8 cellular contexts compared by ENCODE assay signal in genomic region chr9:89743576-89744254, GRCh38.
DNase-seq lines count a peak whose midpoint lies in the region; ATAC-seq, FAIRE-seq and TF ChIP-seq lines count a peak whose summit lies in the region.

No MANE protein-coding gene starts in this region.

- TF ChIP-seq CTCF in activated B cell treated with CpG ODN at 0.5 μM for 24 hours (IDR thresholded peaks at IDR 0.05) (no peak), kidney (IDR thresholded peaks at IDR 0.05; ENCODE audit: borderline replicate concordance, extremely low read depth, insufficient read depth) (no peak), nephron progenitor cell (IDR thresholded peaks at IDR 0.05) (no peak)

- no peak overlapping the region for H3K27ac ChIP-seq in kidney (ENCODE audit: low read depth in 2 of 2, low read length in 2 of 2)

- H3K4me3 Mint-ChIP-seq in activated B cell treated with CpG ODN at 0.5 μM for 24 hours (no peak overlapping the region), nephron progenitor cell (no peak overlapping the region)

- peak overlapping the region; percentile 65 for H3K27ac Mint-ChIP-seq in activated B cell treated with CpG ODN at 0.5 μM for 24 hours
- H3K27ac Mint-ChIP-seq in nephron progenitor cell = no peak overlapping the region

- POLR2A ChIA-PET in activated B cell treated with CpG ODN at 0.5 μM for 24 hours (lab: Charles Lee) = interaction anchor here (0.9 to 1.2 kb wide), 2 partner anchors 9 to 55 kb away, joined by 3 read pairs; no protein-coding TSS in a partner anchor

- H3K36me3 Mint-ChIP-seq in activated B cell treated with CpG ODN at 0.5 μM for 24 hours (ENCODE audit: low read depth) (no peaks in the 10 kb centered on the region), nephron progenitor cell (ENCODE audit: low read depth) (no peaks in the 10 kb centered on the region)

- peaks cover 0 to 4% of the 10 kb centered on the region in 2 donors for H3K4me1 ChIP-seq in kidney (ENCODE audit: control insufficient read depth in 1 of 2, insufficient read depth in 1 of 2, low read depth in 1 of 2, low read length in 2 of 2)

- H3K9me3 Mint-ChIP-seq in activated B cell treated with CpG ODN at 0.5 μM for 24 hours = no peaks in the 10 kb centered on the region
- no peaks in the 10 kb centered on the region for H3K9me3 Mint-ChIP-seq in nephron progenitor cell

- DNase-seq in activated B cell treated with CpG ODN at 0.5 μM for 24 hours (no peak), kidney (peak; percentile 64), nephron progenitor cell (no peak), NOMO-1 (lab: John Stamatoyannopoulos, UW; ENCODE audit: unreplicated experiment in 2 of 2) (no peak), H4 (ENCODE audit: low spot score) (no peak)

- no peak overlapping the region for H3K4me3 ChIP-seq in kidney (ENCODE audit: low read length in 2 of 2)

- no peaks in the 10 kb centered on the region for H3K36me3 ChIP-seq in kidney (ENCODE audit: control insufficient read depth in 1 of 2, insufficient read depth in 2 of 2, low read length in 2 of 2)

- no peaks in the 10 kb centered on the region for H3K9me3 ChIP-seq in kidney (ENCODE audit: control insufficient read depth in 1 of 2, low read length in 2 of 2)

- FAIRE-seq in kidney (lab: Jason Lieb, UNC) = no peak

- intact Hi-C loops in activated B cell treated with CpG ODN at 0.5 μM for 24 hours (cut with micrococcal nuclease) = loop anchor here (5.0 to 10.0 kb wide), 3 partner anchors 39 to 171 kb away; no protein-coding TSS in a partner anchor
- intact Hi-C loops in kidney (cut with DNase I) = no loop called here

- ATAC-seq in GM18868 (IDR thresholded peaks at IDR 0.05; ENCODE audit: unreplicated experiment) (peak; percentile 51), HG02885 (IDR thresholded peaks at IDR 0.05; ENCODE audit: poor library complexity, unreplicated experiment) (peak; percentile 36), activated B cell treated with CpG ODN at 0.5 μM for 24 hours (ENCODE audit: low read depth) (peak; percentile 15), HG03439 (IDR thresholded peaks at IDR 0.05; ENCODE audit: unreplicated experiment) (no peak)

- no peaks in the 10 kb centered on the region for H3K27me3 Mint-ChIP-seq in activated B cell treated with CpG ODN at 0.5 μM for 24 hours
- H3K27me3 Mint-ChIP-seq in nephron progenitor cell (ENCODE audit: low read depth, poor library complexity) = peaks cover 17% of the 10 kb centered on the region

- CTCF ChIA-PET in activated B cell treated with CpG ODN at 0.5 μM for 24 hours (lab: Charles Lee) = interaction anchor here (1.2 to 1.5 kb wide), 3 partner anchors 120 to 146 kb away, joined by 3 to 7 read pairs (median 3); no protein-coding TSS in a partner anchor

- H3K4me1 Mint-ChIP-seq in activated B cell treated with CpG ODN at 0.5 μM for 24 hours (peaks cover 60% of the 10 kb centered on the region), nephron progenitor cell (peaks cover 49% of the 10 kb centered on the region)

- H3K9ac ChIP-seq in kidney (ENCODE audit: low read length in 2 of 2) = no peak overlapping the region
